Comparison of ENCODE assay signal across 8 cellular contexts in genomic region chr3:150408232-150409124, GRCh38. TPM values are rescaled to one million over a fixed set of nuclear protein-coding genes. Genes with fewer than 3 reads are reported as not detected.
DNase-seq lines count a peak whose midpoint lies in the region; ATAC-seq and TF ChIP-seq lines count a peak whose summit lies in the region.

TSS of gene TSC22D2 (plus strand) at chr3:150408298. CDS start at chr3:150409351, 1,053 bp downstream.

- H3K36me3 ChIP-seq in cardiac muscle cell: no peaks in the 10 kb centered on the region

- H3K4me1 ChIP-seq in cardiac muscle cell (ENCODE audit: low read depth): peaks cover 18% of the 10 kb centered on the region

- no peaks in the 10 kb centered on the region for H3K9me3 Mint-ChIP-seq in activated naive CD8-positive, alpha-beta T cell treated with anti-CD3 and anti-CD28 coated beads, Interleukin-2, amount 50 U/mL, for 24 hours
- no peaks in the 10 kb centered on the region for H3K9me3 Mint-ChIP-seq in type B pancreatic cell

- H3K27ac ChIP-seq in cardiac muscle cell: peak within 1 kb of the TSS; percentile 96

- no peaks in the 10 kb centered on the region for H3K27me3 Mint-ChIP-seq in activated naive CD8-positive, alpha-beta T cell treated with anti-CD3 and anti-CD28 coated beads, Interleukin-2, amount 50 U/mL, for 24 hours
- no peaks in the 10 kb centered on the region for H3K27me3 Mint-ChIP-seq in type B pancreatic cell

- H3K4me1 Mint-ChIP-seq in activated naive CD8-positive, alpha-beta T cell treated with anti-CD3 and anti-CD28 coated beads, Interleukin-2, amount 50 U/mL, for 24 hours: peaks cover 32% of the 10 kb centered on the region
- H3K4me1 Mint-ChIP-seq in type B pancreatic cell (ENCODE audit: unreplicated experiment): peaks cover 20% of the 10 kb centered on the region

- H3K27me3 ChIP-seq in cardiac muscle cell: no peaks in the 10 kb centered on the region

- no peaks in the 10 kb centered on the region for H3K9me3 ChIP-seq in cardiac muscle cell (ENCODE audit: low read depth)

- intact Hi-C loops in posterior cingulate gyrus (cut with DNase I): loop anchor here (5.0 kb wide), 1 partner anchor 61 kb away; no protein-coding TSS in a partner anchor

- peak; percentile 90 for DNase-seq in NCI-H1048 (lab: John Stamatoyannopoulos, UW)
- peak; percentile 93 for DNase-seq in SW480 (ENCODE audit: low spot score)
- peak; percentile 98 for DNase-seq in activated naive CD8-positive, alpha-beta T cell treated with anti-CD3 and anti-CD28 coated beads, Interleukin-2, amount 50 U/mL, for 24 hours
- peak; percentile 96 to 97 for DNase-seq in cardiac muscle cell (ENCODE audit: low read depth in 1 of 2, low spot score in 1 of 2)
- DNase-seq in posterior cingulate gyrus: peak; percentile 68 to 100 (median 96)
- peak; percentile 97 for DNase-seq in type B pancreatic cell (ENCODE audit: extremely low spot score, unreplicated experiment)

- peak within 1 kb of the TSS; percentile 96 for H3K27ac Mint-ChIP-seq in activated naive CD8-positive, alpha-beta T cell treated with anti-CD3 and anti-CD28 coated beads, Interleukin-2, amount 50 U/mL, for 24 hours
- peak within 1 kb of the TSS; percentile 99 for H3K27ac Mint-ChIP-seq in type B pancreatic cell

- peak; percentile 68 for ATAC-seq in HG02610 (IDR thresholded peaks at IDR 0.05; ENCODE audit: unreplicated experiment)
- ATAC-seq in activated naive CD8-positive, alpha-beta T cell treated with anti-CD3 and anti-CD28 coated beads, Interleukin-2, amount 50 U/mL, for 24 hours: peak; percentile 70

- peak within 1 kb of the TSS; percentile 62 for H3K4me3 ChIP-seq in cardiac muscle cell

- H3K4me3 Mint-ChIP-seq in activated naive CD8-positive, alpha-beta T cell treated with anti-CD3 and anti-CD28 coated beads, Interleukin-2, amount 50 U/mL, for 24 hours: peak within 1 kb of the TSS; percentile 82
- H3K4me3 Mint-ChIP-seq in type B pancreatic cell: peak within 1 kb of the TSS; percentile 98

- peaks cover 21% of the 10 kb centered on the region for H3K36me3 Mint-ChIP-seq in activated naive CD8-positive, alpha-beta T cell treated with anti-CD3 and anti-CD28 coated beads, Interleukin-2, amount 50 U/mL, for 24 hours (ENCODE audit: low read depth)
- peaks cover 21% of the 10 kb centered on the region for H3K36me3 Mint-ChIP-seq in type B pancreatic cell

- TF ChIP-seq CTCF in GM12873 (IDR thresholded peaks at IDR 0.05; ENCODE audit: insufficient read depth, low read depth, low read length, missing control alignments) (peak; percentile 3), cardiac muscle cell (IDR thresholded peaks at IDR 0.05; ENCODE audit: low read depth, low read length) (no peak), type B pancreatic cell (conservative IDR thresholded peaks at IDR 0.05) (peak; percentile 52)

RNA-seq across cellular contexts. Expression of gene TSC22D2, which starts in this region (rescaled TPM):
- total RNA-seq in cardiac muscle cell (12.8 and 25.6 TPM in 2 replicates), type B pancreatic cell (ENCODE audit: low replicate concordance) (64.4 and 106 TPM in 2 replicates)
- polyA plus RNA-seq in cardiac muscle cell: 22.6 and 29.1 TPM in 2 replicates

Comparison
In these comparisons a context has a peak if more than half of its experiments do, and no peak if none do; other contexts are left out.
1. Peak in every context shown above with its lines: DNase-seq, ATAC-seq, H3K4me3 ChIP-seq and H3K27ac ChIP-seq.